Comparison of ENCODE assay signal across 12 cellular contexts in the genomic region with DNA sequence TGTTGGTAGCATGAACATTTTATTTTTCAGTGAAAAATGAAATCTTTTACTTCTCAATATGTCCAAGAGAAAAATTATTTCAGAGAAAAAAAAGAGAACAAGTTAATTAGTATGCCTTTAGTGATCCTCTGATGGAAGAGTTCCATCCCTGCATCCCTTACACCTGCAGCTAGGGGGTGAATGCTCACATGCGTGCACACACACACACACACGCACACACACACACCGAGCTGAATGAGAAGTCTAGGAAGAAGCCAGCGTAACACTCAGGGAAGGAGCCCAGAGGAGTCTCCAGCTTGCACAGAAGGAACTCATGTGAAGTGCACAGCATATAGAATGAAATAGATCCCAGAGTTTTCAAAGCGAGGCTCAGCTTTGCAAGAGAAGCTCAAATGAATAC.
DNase-seq lines count a peak whose midpoint lies in the region; ATAC-seq, FAIRE-seq and TF ChIP-seq lines count a peak whose summit lies in the region.
"Had no signal": no experiment of that assay in that cellular context is flagged by ENCODE, and none has a peak within 500 bp of the region (broad histone marks: within the 10 kb centered on the region; RNA-seq: fewer than 3 reads in every experiment).

No MANE protein-coding gene starts in this region.

- ATAC-seq in A549 (peak; percentile 23 to 33), left colon (peak; percentile 67)
- ATAC-seq: CD8-positive, alpha-beta T cell had no signal

- TF ChIP-seq CTCF in A549 (IDR thresholded peaks at IDR 0.05), result no peak
- peak; percentile 39 for TF ChIP-seq CTCF in WERI-Rb-1 (IDR thresholded peaks at IDR 0.05; ENCODE audit: low read depth, low read length)
- TF ChIP-seq CTCF in adrenal gland (IDR thresholded peaks at IDR 0.05), result peak in 1 of 6 experiments; percentile 21
- TF ChIP-seq CTCF in thyroid gland (IDR thresholded peaks at IDR 0.05), result no peak

- CTCF ChIA-PET in A549 (lab: Yijun Ruan, JAX), result interaction anchor here (1.6 kb wide), 1 partner anchor 505 kb away, joined by 6 read pairs; no protein-coding TSS in a partner anchor

- peak overlapping the region; percentile 29 to 83; a peak in 3 of 6 replicates for H3K27ac ChIP-seq in A549
- H3K27ac ChIP-seq in WERI-Rb-1, result no peak overlapping the region
- H3K27ac ChIP-seq in adrenal gland, result no peak overlapping the region
- no peak overlapping the region for H3K27ac ChIP-seq in thyroid gland

- POLR2A ChIA-PET in A549 (lab: Yijun Ruan, JAX), result no interaction called here

- H3K27me3 ChIP-seq in WERI-Rb-1 (ENCODE audit: insufficient read depth, low read depth, severe bottlenecking) (no peaks in the 10 kb centered on the region), adrenal gland (no peaks in the 10 kb centered on the region), thyroid gland (no peaks in the 10 kb centered on the region)

- H3K4me1 ChIP-seq in A549, result peaks cover 40% of the 10 kb centered on the region; the same call in 2 of the 3 replicates
- peaks cover 0 to 7% of the 10 kb centered on the region in 2 donors for H3K4me1 ChIP-seq in adrenal gland (replicated peaks in 1 of 2)
- peaks cover 0 to 6% of the 10 kb centered on the region in 2 donors for H3K4me1 ChIP-seq in thyroid gland

- H3K4me2 ChIP-seq in A549, result no peak overlapping the region

- intact Hi-C loops in left colon (cut with DNase I, micrococcal nuclease) (no loop called here), adrenal gland (cut with DNase I) (no loop called here), thyroid gland (cut with DNase I) (no loop called here)

- H3K9me3 ChIP-seq in A549 (no peaks in the 10 kb centered on the region), WERI-Rb-1 (ENCODE audit: severe bottlenecking) (no peaks in the 10 kb centered on the region), adrenal gland (replicated peaks in 1 of 3) (no peaks in the 10 kb centered on the region), thyroid gland (no peaks in the 10 kb centered on the region)

- TF ChIP-seq EP300 in A549 (IDR thresholded peaks at IDR 0.05), result no peak

- no peak overlapping the region for H3K4me3 ChIP-seq in A549
- H3K4me3 ChIP-seq in WERI-Rb-1 (ENCODE audit: low read depth, low read length), result no peak overlapping the region
- no peak overlapping the region for H3K4me3 ChIP-seq in adrenal gland
- no peak overlapping the region for H3K4me3 ChIP-seq in thyroid gland (replicated peaks in 1 of 3)

- H3K36me3 ChIP-seq in WERI-Rb-1, result no peaks in the 10 kb centered on the region
- no peaks in the 10 kb centered on the region for H3K36me3 ChIP-seq in adrenal gland (replicated peaks in 1 of 2)
- H3K36me3 ChIP-seq in thyroid gland, result no peaks in the 10 kb centered on the region

- 78% methylated on average over 5 of the region's 5 CpGs for WGBS in A549 (ENCODE audit: missing lambda C conversion rate)
- WGBS in adrenal gland, 4 donors, result 69 to 91% (median 84%) methylated on average over 5 of the region's 5 CpGs
- 56 to 63% methylated on average over 5 of the region's 5 CpGs for WGBS in thyroid gland, 2 donors

- DNase-seq in A549 (ENCODE audit: low read depth in 1 of 2, low spot score in 1 of 2) (peak in 1 of 2 experiments; percentile 79), H54 (ENCODE audit: insufficient read length, low spot score) (no peak), WERI-Rb-1 (peak; percentile 64), left colon (peak; percentile 38 to 64), adrenal gland (no peak), thyroid gland (no peak)
- DNase-seq in activated naive CD4-positive, alpha-beta T cell treated with anti-CD3 and anti-CD28 coated beads, Interleukin-2, amount 50 U/mL, for 16 hours, result no peak
- no peak for DNase-seq in activated naive CD4-positive, alpha-beta T cell treated with Interleukin-2 at 50 U/mL for 16 hours
- DNase-seq: CD8-positive, alpha-beta T cell; kidney; NCI-H446 treated with DMSO at 0.1 percent for 48 hours; SW 1271 had no signal

- TF ChIP-seq POLR2A in A549 (IDR thresholded peaks at IDR 0.05; ENCODE audit: low read length) (no peak), H54 (IDR thresholded peaks at IDR 0.05; ENCODE audit: low read depth, low read length) (no peak), adrenal gland (IDR thresholded peaks at IDR 0.05) (no peak), thyroid gland (IDR thresholded peaks at IDR 0.05) (no peak)

- FAIRE-seq in A549 (lab: Jason Lieb, UNC) (no peak), H54 (lab: Jason Lieb, UNC) (peak; percentile 76)
- FAIRE-seq: kidney had no signal

- peak; percentile 28 to 37; a peak in 2 of 5 replicates for TF ChIP-seq RAD21 in A549 (conservative IDR thresholded peaks at IDR 0.05 in 1 of 2, IDR thresholded peaks at IDR 0.05 in 1 of 2)

TF ChIP-seq in A549, 52 proteins besides CTCF, POLR2A, EP300 and RAD21:
- no peak for TF ChIP-seq ZC3H11A (IDR thresholded peaks at IDR 0.05)
- TF ChIP-seq, protein P1, sequence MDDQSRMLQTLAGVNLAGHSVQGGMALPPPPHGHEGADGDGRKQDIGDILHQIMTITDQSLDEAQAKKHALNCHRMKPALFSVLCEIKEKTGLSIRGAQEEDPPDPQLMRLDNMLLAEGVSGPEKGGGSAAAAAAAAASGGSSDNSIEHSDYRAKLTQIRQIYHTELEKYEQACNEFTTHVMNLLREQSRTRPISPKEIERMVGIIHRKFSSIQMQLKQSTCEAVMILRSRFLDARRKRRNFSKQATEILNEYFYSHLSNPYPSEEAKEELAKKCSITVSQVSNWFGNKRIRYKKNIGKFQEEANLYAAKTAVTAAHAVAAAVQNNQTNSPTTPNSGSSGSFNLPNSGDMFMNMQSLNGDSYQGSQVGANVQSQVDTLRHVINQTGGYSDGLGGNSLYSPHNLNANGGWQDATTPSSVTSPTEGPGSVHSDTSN (IDR thresholded peaks at IDR 0.05), result peak; percentile 5; the same call in 1 of the 2 replicates
- TF ChIP-seq ESRRA (IDR thresholded peaks at IDR 0.05; ENCODE audit: borderline replicate concordance, low read length), result no peak
- TF ChIP-seq MAZ (IDR thresholded peaks at IDR 0.05; ENCODE audit: borderline replicate concordance, low read depth, low read length), result no peak
- TF ChIP-seq HOXA7 (CRISPR knock-in tag; IDR thresholded peaks at IDR 0.05), result peak; percentile 46; the same call in 1 of the 2 replicates

Comparison
In these comparisons a context has a peak if more than half of its experiments do, and no peak if none do; other contexts are left out.
1. DNase-seq: peak in WERI-Rb-1 (single experiment) and left colon (2 of 2); none in H54 (single experiment), adrenal gland (0 of 7), activated naive CD4-positive, alpha-beta T cell treated with anti-CD3 and anti-CD28 coated beads, Interleukin-2, amount 50 U/mL, for 16 hours (single experiment), thyroid gland (0 of 2) and activated naive CD4-positive, alpha-beta T cell treated with Interleukin-2 at 50 U/mL for 16 hours (single experiment).
2. H3K27ac ChIP-seq: peak in A549 (2 of 2); none in WERI-Rb-1 (single experiment), adrenal gland (0 of 5) and thyroid gland (0 of 3).